Comparison of ENCODE assay signal across 22 cellular contexts in the genomic region with DNA sequence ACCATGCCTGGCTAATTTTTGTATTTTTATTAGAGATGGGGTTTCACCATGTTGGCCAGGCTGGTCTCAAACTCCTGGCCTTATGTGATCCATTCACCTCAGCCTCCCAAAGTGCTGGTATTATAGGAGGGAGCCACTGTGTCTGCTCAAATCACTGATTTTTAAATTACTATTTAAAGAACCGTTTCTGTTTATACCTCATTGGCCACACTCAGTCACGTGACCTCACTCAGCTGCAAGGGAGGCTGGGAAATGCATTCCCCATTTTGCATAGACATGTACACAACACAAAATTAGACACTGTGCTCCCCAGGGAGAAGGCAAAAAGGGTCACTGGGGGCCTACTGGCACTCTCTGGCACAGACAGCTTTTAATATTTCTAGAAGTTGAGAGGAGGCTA. TPM values are rescaled to one million over a fixed set of nuclear protein-coding genes. Genes with fewer than 3 reads are reported as not detected.
DNase-seq lines count a peak whose midpoint lies in the region; ATAC-seq and TF ChIP-seq lines count a peak whose summit lies in the region.
"Had no signal": no experiment of that assay in that cellular context is flagged by ENCODE, and none has a peak within 500 bp of the region (broad histone marks: within the 10 kb centered on the region; RNA-seq: fewer than 3 reads in every experiment).

No MANE protein-coding gene starts in this region.

- peaks cover 7% of the 10 kb centered on the region for H3K4me1 Mint-ChIP-seq in mesothelial cell of epicardium

- no peak overlapping the region for H3K27ac Mint-ChIP-seq in mesothelial cell of epicardium

- no peaks in the 10 kb centered on the region for H3K36me3 ChIP-seq in BLaER1 treated with 17β-estradiol and CSF1 and Interleukin-3, amounts not matched to agents 10 nM and 100 nM
- H3K36me3 ChIP-seq: HAP-1, MG63 had no signal

- H3K9me3 ChIP-seq in BLaER1 treated with 17β-estradiol and CSF1 and Interleukin-3, amounts not matched to agents 10 nM and 100 nM (replicated peaks in 1 of 11): peaks cover 0 to 11% (median 6%) of the 10 kb centered on the region in 11 experiments; a peak in 9 of 22 replicates
- H3K9me3 ChIP-seq: HAP-1, MG63 had no signal

- no peak for TF ChIP-seq RAD21 in Ishikawa (IDR thresholded peaks at IDR 0.05; ENCODE audit: low read depth)

- H3K36me3 Mint-ChIP-seq in mesothelial cell of epicardium: no peaks in the 10 kb centered on the region

- no peak for TF ChIP-seq CTCF in mesothelial cell of epicardium (IDR thresholded peaks at IDR 0.05; ENCODE audit: unreplicated experiment)

- H3K4me1 ChIP-seq in BLaER1 treated with 17β-estradiol and CSF1 and Interleukin-3, amounts not matched to agents 10 nM and 100 nM: peaks cover 0 to 39% (median 29%) of the 10 kb centered on the region in 10 experiments; a peak in 17 of 20 replicates
- H3K4me1 ChIP-seq: HAP-1 had no signal

- H3K9me3 Mint-ChIP-seq in mesothelial cell of epicardium: no peaks in the 10 kb centered on the region

- peaks cover 10% of the 10 kb centered on the region for H3K27me3 Mint-ChIP-seq in mesothelial cell of epicardium (ENCODE audit: low read depth)

- TF ChIP-seq EP300 in Ishikawa (IDR thresholded peaks at IDR 0.05; ENCODE audit: borderline replicate concordance): no peak

- H4K20me1 ChIP-seq in BLaER1 treated with 17β-estradiol and CSF1 and Interleukin-3, amounts not matched to agents 10 nM and 100 nM: no peaks in the 10 kb centered on the region

- DNase-seq in NCI-H2029 (lab: John Stamatoyannopoulos, UW) (no peak), mesothelial cell of epicardium (ENCODE audit: low spot score in 2 of 2, unreplicated experiment in 2 of 2) (no peak)
- DNase-seq: AML-193, COR-L47, DMS 273 treated with DMSO at 0.1 percent for 48 hours, GDM1, MG63, NCI-H1105, NCI-H2081 treated with DMSO at 0.1 percent for 48 hours, NCI-H226, NCI-H524 treated with DMSO at 0.1 percent for 48 hours, PC-3, RPMI8226, SHP77 treated with DMSO at 0.1 percent for 48 hours had no signal

- ATAC-seq in HG03571 (IDR thresholded peaks at IDR 0.05; ENCODE audit: unreplicated experiment): no peak
- ATAC-seq: PC-3 had no signal

- no peaks in the 10 kb centered on the region for H3K27me3 ChIP-seq in BLaER1 treated with 17β-estradiol and CSF1 and Interleukin-3, amounts not matched to agents 10 nM and 100 nM
- H3K27me3 ChIP-seq: MG63 had no signal

- peak overlapping the region in 2 of 10 experiments; percentile 6 to 13; a peak in 2 of 20 replicates for H3K4me3 ChIP-seq in BLaER1 treated with 17β-estradiol and CSF1 and Interleukin-3, amounts not matched to agents 10 nM and 100 nM
- H3K4me3 ChIP-seq: HAP-1, MG63 had no signal

- peak overlapping the region in 4 of 11 experiments; percentile 8 to 54 (median 24); a peak in 6 of 22 replicates for H3K27ac ChIP-seq in BLaER1 treated with 17β-estradiol and CSF1 and Interleukin-3, amounts not matched to agents 10 nM and 100 nM
- H3K27ac ChIP-seq in cingulate gyrus (ENCODE audit: low read depth, low read length) (peak overlapping the region; percentile 54), temporal lobe (ENCODE audit: low read depth, low read length) (peak overlapping the region; percentile 42)

- H3K4me3 Mint-ChIP-seq in mesothelial cell of epicardium: no peak overlapping the region

- H3K4me2 ChIP-seq in BLaER1 treated with 17β-estradiol and CSF1 and Interleukin-3, amounts not matched to agents 10 nM and 100 nM: peak overlapping the region; percentile 0 to 63 (median 42); a peak in 17 of 22 replicates

- H3K9ac ChIP-seq in BLaER1 treated with 17β-estradiol and CSF1 and Interleukin-3, amounts not matched to agents 10 nM and 100 nM: no peak overlapping the region; a peak in 1 of 22 replicates

TF ChIP-seq in Ishikawa, 13 proteins besides CTCF, POLR2A, EP300 and RAD21:
- TF ChIP-seq TAF1 (IDR thresholded peaks at IDR 0.05; ENCODE audit: low read depth) (no peak), FOXM1 (IDR thresholded peaks at IDR 0.05; ENCODE audit: borderline replicate concordance, low read depth) (no peak)
- TF ChIP-seq, protein P1, sequence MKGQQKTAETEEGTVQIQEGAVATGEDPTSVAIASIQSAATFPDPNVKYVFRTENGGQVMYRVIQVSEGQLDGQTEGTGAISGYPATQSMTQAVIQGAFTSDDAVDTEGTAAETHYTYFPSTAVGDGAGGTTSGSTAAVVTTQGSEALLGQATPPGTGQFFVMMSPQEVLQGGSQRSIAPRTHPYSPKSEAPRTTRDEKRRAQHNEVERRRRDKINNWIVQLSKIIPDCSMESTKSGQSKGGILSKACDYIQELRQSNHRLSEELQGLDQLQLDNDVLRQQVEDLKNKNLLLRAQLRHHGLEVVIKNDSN (IDR thresholded peaks at IDR 0.05): peak; percentile 73

RNA-seq across cellular contexts. Expression of gene CALU, which starts 13.6 kb away (rescaled TPM):
- 36.4 TPM for total RNA-seq in temporal lobe
- total RNA-seq in mesothelial cell of epicardium: 193 to 199 TPM (median 194 TPM) in 3 replicates

RNA-seq across cellular contexts. Expression of gene OPN1SW, which starts 50.1 kb away (rescaled TPM):
- not detected for total RNA-seq in temporal lobe
- not detected in 3 replicates for total RNA-seq in mesothelial cell of epicardium
- total RNA-seq: Daoy; PC-3; T-helper 1 cell treated with Interleukin-12 subunit alpha and Interleukin-12 subunit beta and Interleukin-4 antibody, amounts not matched to agents 30 ng/mL and 1 ng/mL, for 36 hours had no signal

RNA-seq across cellular contexts. Expression of gene GARIN1A, which starts 53.4 kb away (rescaled TPM):
- 0.74 TPM for total RNA-seq in temporal lobe
- 3.4 to 4.1 TPM (median 3.5 TPM) in 3 replicates for total RNA-seq in mesothelial cell of epicardium
